In the genomic region with DNA sequence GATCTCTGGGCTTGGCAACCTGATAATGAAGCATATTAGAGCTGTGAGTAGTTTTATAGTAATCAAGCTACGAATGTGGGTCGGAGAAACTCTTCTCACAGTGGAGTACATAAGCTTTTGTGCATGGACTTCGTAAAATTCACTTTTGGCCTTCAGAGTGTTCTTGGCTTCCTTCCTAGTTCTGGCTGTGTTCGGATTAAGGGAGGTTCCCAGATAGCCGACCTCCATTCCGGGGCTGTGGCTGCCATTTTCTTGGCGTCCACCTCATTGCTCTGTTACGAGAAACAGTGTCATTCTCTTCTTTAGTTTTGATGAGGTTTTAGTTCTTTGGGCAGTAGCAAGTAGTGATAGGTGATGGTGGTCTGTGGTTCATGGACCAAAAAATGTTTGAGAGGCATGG, we compare ENCODE assay signal across 25 cellular contexts. TPM values are rescaled to one million over a fixed set of nuclear protein-coding genes. Genes with fewer than 3 reads are reported as not detected.
DNase-seq lines count a peak whose midpoint lies in the region; ATAC-seq and TF ChIP-seq lines count a peak whose summit lies in the region.
"Had no signal": no experiment of that assay in that cellular context is flagged by ENCODE, and none has a peak within 500 bp of the region (broad histone marks: within the 10 kb centered on the region; RNA-seq: fewer than 3 reads in every experiment).

No MANE protein-coding gene starts in this region.

- H3K27me3 ChIP-seq in adipocyte (replicated peaks; ENCODE audit: control insufficient read depth, insufficient read depth, low read length): no peaks in the 10 kb centered on the region
- H3K27me3 ChIP-seq in right atrium auricular region: no peaks in the 10 kb centered on the region
- no peaks in the 10 kb centered on the region for H3K27me3 ChIP-seq in ovary
- H3K27me3 ChIP-seq: BLaER1 had no signal

- DNase-seq in adipocyte (ENCODE audit: low read depth): no peak
- DNase-seq in fibroblast of pulmonary artery (ENCODE audit: low read depth): peak; percentile 45
- no peak for DNase-seq in right atrium auricular region (ENCODE audit: low spot score)
- peak; percentile 39 to 61 (median 47) for DNase-seq in ovary
- no peak for DNase-seq in ureter (ENCODE audit: low spot score)
- DNase-seq in NCI-H1417 (lab: John Stamatoyannopoulos, UW): no peak
- no peak for DNase-seq in NCI-H345 treated with DMSO at 0.1 percent for 48 hours (lab: John Stamatoyannopoulos, UW; ENCODE audit: unreplicated experiment)
- DNase-seq: Calu3; CD4-positive, alpha-beta memory T cell; DMS53; EL; GM23248; NCI-H1105; NCI-H1694; NCI-H2081 treated with DMSO at 0.1 percent for 48 hours; NCI-H510A; NCI-H748 treated with DMSO at 0.1 percent for 48 hours; NK-92 treated with Interleukin-12 subunit alpha and Interleukin-12 subunit beta, amount 100 ng/mL, for 24 hours; SHP77 treated with DMSO at 0.1 percent for 48 hours had no signal

- TF ChIP-seq EP300 in ovary (IDR thresholded peaks at IDR 0.05): no peak

- H3K36me3 ChIP-seq in adipocyte (ENCODE audit: control insufficient read depth, insufficient read depth, low read length, severe bottlenecking) (no peaks in the 10 kb centered on the region), right atrium auricular region (no peaks in the 10 kb centered on the region), ovary (no peaks in the 10 kb centered on the region)

- H3K9ac ChIP-seq in adipocyte (ENCODE audit: low read length): no peak overlapping the region
- H3K9ac ChIP-seq: BLaER1, GM23248 had no signal

- H3K4me1 ChIP-seq in adipocyte (ENCODE audit: control insufficient read depth, insufficient read depth, low read length) (peaks cover 8% of the 10 kb centered on the region), right atrium auricular region (peaks cover 0 to 26% of the 10 kb centered on the region in 2 donors), ovary (ENCODE audit: insufficient read depth) (peaks cover 9% of the 10 kb centered on the region)
- H3K4me1 ChIP-seq: BLaER1 had no signal

- TF ChIP-seq POLR2A in ovary (IDR thresholded peaks at IDR 0.05): no peak

- intact Hi-C loops in ovary (cut with DNase I): no loop called here

- ATAC-seq in HG03521 (IDR thresholded peaks at IDR 0.05; ENCODE audit: unreplicated experiment): no peak
- ATAC-seq: A549, GM12878, HCT116 had no signal

- H3K27ac ChIP-seq in right atrium auricular region (peak overlapping the region; percentile 33 to 61), ovary (peak overlapping the region in 1 of 2 donors; percentile 4)
- H3K27ac ChIP-seq: A549, BLaER1, GM23248 had no signal

- H3K9me3 ChIP-seq in adipocyte (ENCODE audit: control insufficient read depth, low read length) (no peaks in the 10 kb centered on the region), right atrium auricular region (no peaks in the 10 kb centered on the region), ovary (no peaks in the 10 kb centered on the region)
- H3K9me3 ChIP-seq: A549, BLaER1 had no signal

- H3K4me3 ChIP-seq in adipocyte (ENCODE audit: low read length) (peak overlapping the region; percentile 53), fibroblast of pulmonary artery (replicated peaks; ENCODE audit: low read depth, low read length) (no peak overlapping the region), right atrium auricular region (no peak overlapping the region), ovary (no peak overlapping the region)
- H3K4me3 ChIP-seq: A549, BLaER1, GM12878, GM23248, K562 had no signal

- TF ChIP-seq CTCF in fibroblast of pulmonary artery (IDR thresholded peaks at IDR 0.05; ENCODE audit: low read length, missing control alignments): no peak
- no peak for TF ChIP-seq CTCF in right atrium auricular region (IDR thresholded peaks at IDR 0.05)
- no peak for TF ChIP-seq CTCF in ovary (IDR thresholded peaks at IDR 0.05)

- WGBS in ovary, 3 donors: 5 to 8% (median 8%) methylated on average over 8 of the region's 8 CpGs

RNA-seq across cellular contexts. Expression of gene CAMTA1, which starts 26.3 kb away (rescaled TPM):
- total RNA-seq in right atrium auricular region (100 to 1,000 TPM; 132 to 190 TPM), ovary (10 to 100 TPM; 51.1 to 93.2 (median 63.1) TPM), ureter (88.1 TPM)
- 100 to 1,000 TPM in 1 of 2 donors, 10 to 100 TPM in 1; 88.5 to 150 TPM for polyA plus RNA-seq in ovary

Comparison
In these comparisons a context has a peak if more than half of its experiments do, and no peak if none do; other contexts are left out.
1. DNase-seq: peak in fibroblast of pulmonary artery (single experiment) and ovary (5 of 5); none in adipocyte (single experiment), right atrium auricular region (single experiment), ureter (single experiment), NCI-H1417 (0 of 3) and NCI-H345 treated with DMSO at 0.1 percent for 48 hours (single experiment).